10 cellular contexts compared by ENCODE assay signal in genomic region chr5:135053278-135053677, GRCh38. TPM values are rescaled to one million over a fixed set of nuclear protein-coding genes. Genes with fewer than 3 reads are reported as not detected.
DNase-seq lines count a peak whose midpoint lies in the region; ATAC-seq and TF ChIP-seq lines count a peak whose summit lies in the region.
"Had no signal": no experiment of that assay in that cellular context is flagged by ENCODE, and none has a peak within 500 bp of the region (broad histone marks: within the 10 kb centered on the region; RNA-seq: fewer than 3 reads in every experiment).

No MANE protein-coding gene starts in this region.

- H3K4me1 Mint-ChIP-seq in naive B cell = peaks cover 50 to 62% (median 51%) of the 10 kb centered on the region in 3 donors

- DNase-seq in NCI-H2029 (lab: John Stamatoyannopoulos, UW) (peak; percentile 74), NCI-H2029 treated with DMSO at 0.1 percent for 48 hours (lab: John Stamatoyannopoulos, UW) (no peak), MM.1S (peak; percentile 93), naive B cell (peak; percentile 90), mesenchymal stem cell (no peak), sigmoid colon (no peak), nucleus accumbens (lab: John Stamatoyannopoulos, UW) (no peak)
- DNase-seq: ACHN, left ventricle myocardium superior had no signal

- intact Hi-C loops in sigmoid colon (cut with DNase I) = no loop called here

- H3K14ac ChIP-seq in mesenchymal stem cell (ENCODE audit: low read length in 2 of 2) = no peak overlapping the region

- no peak overlapping the region for H2BK15ac ChIP-seq in mesenchymal stem cell (ENCODE audit: low read depth, poor library complexity, severe bottlenecking)

- H2AFZ ChIP-seq in MM.1S (ENCODE audit: low read length) (peak overlapping the region; percentile 71), mesenchymal stem cell (ENCODE audit: low read depth, low read length) (no peak overlapping the region)

- no peak overlapping the region for H2BK12ac ChIP-seq in mesenchymal stem cell (ENCODE audit: low read length in 2 of 2)

- H3K9ac ChIP-seq in MM.1S (ENCODE audit: low read length) = peak overlapping the region; percentile 57
- no peak overlapping the region for H3K9ac ChIP-seq in mesenchymal stem cell (ENCODE audit: low read length)

- no peak for TF ChIP-seq POLR2A in sigmoid colon (IDR thresholded peaks at IDR 0.05)

- peaks cover 0 to 2% (median 0%) of the 10 kb centered on the region in 7 donors for H3K9me3 Mint-ChIP-seq in naive B cell

- peaks cover 52 to 65% (median 53%) of the 10 kb centered on the region in 3 donors for H3K27me3 Mint-ChIP-seq in naive B cell

- H3K9me3 ChIP-seq in MM.1S (replicated peaks; ENCODE audit: insufficient read depth, low read length) (no peaks in the 10 kb centered on the region), mesenchymal stem cell (ENCODE audit: control insufficient read depth, low read length) (no peaks in the 10 kb centered on the region), sigmoid colon (no peaks in the 10 kb centered on the region)

- TF ChIP-seq CTCF in MM.1S (IDR thresholded peaks at IDR 0.05; ENCODE audit: low read length) (peak; percentile 15; the same call in 1 of the 2 replicates), sigmoid colon (IDR thresholded peaks at IDR 0.05) (no peak)

- no peak overlapping the region for H3K4ac ChIP-seq in mesenchymal stem cell (ENCODE audit: low read depth in 1 of 2, low read length in 2 of 2)

- no peak overlapping the region for H3K23ac ChIP-seq in mesenchymal stem cell (ENCODE audit: low read length in 2 of 2)

- peak; percentile 97 for ATAC-seq in HG02678 (IDR thresholded peaks at IDR 0.05; ENCODE audit: unreplicated experiment)
- ATAC-seq in naive B cell (ENCODE audit: low read depth in 2 of 2) = peak; percentile 94 to 95
- ATAC-seq: left ventricle myocardium superior had no signal

- peak overlapping the region; percentile 32; the same call in 1 of the 2 replicates for H3K4me3 ChIP-seq in MM.1S (ENCODE audit: low read length)
- H3K4me3 ChIP-seq in mesenchymal stem cell (ENCODE audit: insufficient read depth in 1 of 2, low read depth in 1 of 2, low read length in 2 of 2) = no peak overlapping the region
- no peak overlapping the region for H3K4me3 ChIP-seq in sigmoid colon

- no peak overlapping the region for H2AK5ac ChIP-seq in mesenchymal stem cell (ENCODE audit: low read length, severe bottlenecking)

- H2BK120ac ChIP-seq in mesenchymal stem cell (ENCODE audit: low read depth, low read length) = no peak overlapping the region

- no peak overlapping the region for H4K8ac ChIP-seq in mesenchymal stem cell (ENCODE audit: low read length)

- H3K27me3 ChIP-seq in MM.1S (replicated peaks; ENCODE audit: insufficient read depth, low read length) = no peaks in the 10 kb centered on the region
- peaks cover 93 to 94% of the 10 kb centered on the region in 2 experiments for H3K27me3 ChIP-seq in mesenchymal stem cell (ENCODE audit: control insufficient read depth in 1 of 2, insufficient read depth in 1 of 2, low read length in 2 of 2)
- H3K27me3 ChIP-seq in sigmoid colon = peaks cover 3 to 57% (median 24%) of the 10 kb centered on the region in 3 donors

- peak overlapping the region; percentile 77 for H3K4me2 ChIP-seq in MM.1S (ENCODE audit: low read depth, low read length)
- H3K4me2 ChIP-seq in mesenchymal stem cell (ENCODE audit: low read length, poor library complexity, severe bottlenecking) = no peak overlapping the region

- H3K27ac ChIP-seq in MM.1S (ENCODE audit: low read length) (peak overlapping the region; percentile 75), mesenchymal stem cell (ENCODE audit: low read length, poor library complexity, severe bottlenecking) (no peak overlapping the region), sigmoid colon (no peak overlapping the region)

- H3K36me3 Mint-ChIP-seq in naive B cell = peaks cover 6 to 9% of the 10 kb centered on the region in 2 donors

- no peak overlapping the region for H3K18ac ChIP-seq in mesenchymal stem cell (ENCODE audit: low read depth in 1 of 2, low read length in 2 of 2)

- H3F3A ChIP-seq in MM.1S (ENCODE audit: insufficient read depth, low read length) = peaks cover 4% of the 10 kb centered on the region; the same call in 1 of the 2 replicates

- H3K27ac Mint-ChIP-seq in naive B cell = peak overlapping the region; percentile 82 to 98 (median 90)

- TF ChIP-seq EP300 in sigmoid colon (IDR thresholded peaks at IDR 0.05) = no peak

- WGBS in mesenchymal stem cell = 80% methylated on average over 3 of the region's 3 CpGs
- WGBS in sigmoid colon, 2 donors = 50 to 56% methylated on average over 3 of the region's 3 CpGs

- H3K79me1 ChIP-seq in mesenchymal stem cell (replicated peaks; ENCODE audit: low read length, poor library complexity, severe bottlenecking) = no peaks in the 10 kb centered on the region

- no peaks in the 10 kb centered on the region for H4K20me1 ChIP-seq in MM.1S (ENCODE audit: insufficient read depth, low read length)

- peak overlapping the region; percentile 54 to 91 (median 86) for H3K4me3 Mint-ChIP-seq in naive B cell

- H2BK5ac ChIP-seq in mesenchymal stem cell (ENCODE audit: low read depth, low read length, poor library complexity, severe bottlenecking) = no peak overlapping the region

- no peak overlapping the region for H4K91ac ChIP-seq in mesenchymal stem cell (ENCODE audit: low read length)

- H3K4me1 ChIP-seq in MM.1S (ENCODE audit: low read length) = peaks cover 25% of the 10 kb centered on the region
- H3K4me1 ChIP-seq in mesenchymal stem cell (ENCODE audit: control insufficient read depth, insufficient read depth, low read depth, low read length) = peaks cover 4% of the 10 kb centered on the region
- H3K4me1 ChIP-seq in sigmoid colon = peaks cover 0 to 5% (median 0%) of the 10 kb centered on the region in 4 donors

- no peaks in the 10 kb centered on the region for H3K79me2 ChIP-seq in MM.1S (ENCODE audit: low read length)

- no peaks in the 10 kb centered on the region for H3K9me2 ChIP-seq in MM.1S (replicated peaks; ENCODE audit: insufficient read depth, low read length)

- no peaks in the 10 kb centered on the region for H3K36me3 ChIP-seq in MM.1S (replicated peaks; ENCODE audit: insufficient read depth, low read length)
- H3K36me3 ChIP-seq in mesenchymal stem cell (ENCODE audit: control insufficient read depth in 1 of 2, insufficient read depth in 2 of 2, low read depth in 1 of 2, low read length in 2 of 2) = no peaks in the 10 kb centered on the region
- H3K36me3 ChIP-seq in sigmoid colon = no peaks in the 10 kb centered on the region

RNA-seq across cellular contexts. Expression of gene PITX1, which starts 19.2 kb away (rescaled TPM):
- polyA plus RNA-seq in naive B cell (ENCODE audit: low read depth in 6 of 6) = not detected
- polyA plus RNA-seq in mesenchymal stem cell (2013, experiment 1 of 2) = 73.5 TPM
- polyA plus RNA-seq in mesenchymal stem cell (2013, experiment 2 of 2) = 74.6 TPM
- total RNA-seq in sigmoid colon = 1 to 10 TPM; 1.6 to 5.8 (median 3.5) TPM
- polyA plus RNA-seq in sigmoid colon = 1 to 10 TPM; 6.0 to 7.2 (median 6.3) TPM
- total RNA-seq: left ventricle myocardium superior had no signal

Comparison
In these comparisons a context has a peak if more than half of its experiments do, and no peak if none do; other contexts are left out.
1. DNase-seq: peak in NCI-H2029 (single experiment), MM.1S (single experiment) and naive B cell (single experiment); none in NCI-H2029 treated with DMSO at 0.1 percent for 48 hours (single experiment), mesenchymal stem cell (single experiment), sigmoid colon (single experiment) and nucleus accumbens (0 of 56).
2. RNA of gene PITX1, which starts 19.2 kb away (polyA plus RNA-seq): 6.0 to 7.2 TPM in sigmoid colon; not detected in naive B cell; every median in the first group is over 4 times any median in the second.